8 cellular contexts compared by ENCODE assay signal in the genomic region with DNA sequence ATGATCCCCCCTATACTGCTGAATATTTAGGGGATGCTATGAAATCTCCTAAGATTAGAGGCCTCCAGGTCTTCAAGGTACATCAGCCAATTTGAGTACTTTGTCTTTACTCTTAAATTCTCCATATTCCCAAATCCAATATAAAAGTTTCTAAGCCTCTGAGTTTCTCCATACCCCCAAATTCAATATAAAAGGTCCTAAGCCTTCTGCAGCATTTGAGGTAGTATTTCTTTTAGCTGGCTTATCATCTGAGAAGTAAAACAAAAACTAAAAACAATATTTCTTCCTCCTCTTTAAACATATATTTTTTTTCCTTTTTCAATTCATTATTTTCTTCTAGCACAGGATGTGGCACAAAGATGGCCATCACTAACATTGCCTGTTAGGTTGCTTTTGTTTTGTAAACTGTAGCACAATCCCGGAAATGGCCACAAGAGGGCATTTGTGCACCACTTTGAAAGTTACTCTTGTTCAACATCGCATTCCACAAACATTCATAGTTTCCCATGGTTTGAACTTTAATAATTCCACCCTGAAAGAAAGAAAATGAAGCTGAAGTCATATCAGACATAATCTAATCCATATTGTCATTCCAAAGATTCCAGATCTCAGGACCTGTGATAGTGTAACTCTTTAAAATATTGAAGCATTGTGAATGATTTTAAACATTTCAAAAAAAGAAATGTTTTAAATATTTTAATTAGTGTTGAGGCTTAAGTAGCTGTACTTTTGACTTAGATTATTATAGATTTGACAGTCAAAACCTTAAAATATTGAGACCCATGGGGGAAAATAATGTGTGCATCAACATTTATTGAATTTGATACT. TPM values are rescaled to one million over a fixed set of nuclear protein-coding genes. Genes with fewer than 3 reads are reported as not detected.
DNase-seq lines count a peak whose midpoint lies in the region; ATAC-seq and TF ChIP-seq lines count a peak whose summit lies in the region.

No MANE protein-coding gene starts in this region.

- intact Hi-C loops in CD8-positive, alpha-beta T cell (cut with DNase I, micrococcal nuclease) = loop anchor here (5.0 kb wide), 1 partner anchor 875 kb away; no protein-coding TSS in a partner anchor

- H3K27me3 ChIP-seq in CD8-positive, alpha-beta T cell (ENCODE audit: insufficient read depth, low read length) = no peaks in the 10 kb centered on the region

- H3K4me1 ChIP-seq in CD8-positive, alpha-beta T cell (ENCODE audit: insufficient read depth, low read length) = no peaks in the 10 kb centered on the region

- TF ChIP-seq CTCF in CD8-positive, alpha-beta T cell (IDR thresholded peaks at IDR 0.05) = peak; percentile 83
- peak; percentile 88 for TF ChIP-seq CTCF in progenitor cell of endocrine pancreas (IDR thresholded peaks at IDR 0.05; ENCODE audit: unreplicated experiment)

- no peak overlapping the region for H3K27ac ChIP-seq in CD8-positive, alpha-beta T cell (ENCODE audit: low read depth, low read length)

- H3K4me1 Mint-ChIP-seq in CD8-positive, alpha-beta T cell (ENCODE audit: low read depth) = peaks cover 4% of the 10 kb centered on the region
- H3K4me1 Mint-ChIP-seq in progenitor cell of endocrine pancreas (ENCODE audit: low read depth) = peaks cover 18% of the 10 kb centered on the region

- H3K4me3 Mint-ChIP-seq in CD8-positive, alpha-beta T cell = no peak overlapping the region
- H3K4me3 Mint-ChIP-seq in progenitor cell of endocrine pancreas (ENCODE audit: low read depth) = no peak overlapping the region

- H3K9me3 ChIP-seq in CD8-positive, alpha-beta T cell (ENCODE audit: low read length) = no peaks in the 10 kb centered on the region

- CTCF ChIA-PET in CD8-positive, alpha-beta T cell (lab: Charles Lee) = interaction anchor here (0.6 to 1.8 kb wide), 16 partner anchors 9 to 424 kb away, joined by 3 to 8 read pairs (median 3); no protein-coding TSS in a partner anchor

- peaks cover 17% of the 10 kb centered on the region for H3K27me3 Mint-ChIP-seq in CD8-positive, alpha-beta T cell (ENCODE audit: low read depth)
- no peaks in the 10 kb centered on the region for H3K27me3 Mint-ChIP-seq in progenitor cell of endocrine pancreas

- H3K9me3 Mint-ChIP-seq in CD8-positive, alpha-beta T cell = no peaks in the 10 kb centered on the region
- peaks cover 4% of the 10 kb centered on the region for H3K9me3 Mint-ChIP-seq in progenitor cell of endocrine pancreas (ENCODE audit: low read depth)

- no peaks in the 10 kb centered on the region for H3K36me3 Mint-ChIP-seq in CD8-positive, alpha-beta T cell
- H3K36me3 Mint-ChIP-seq in progenitor cell of endocrine pancreas (ENCODE audit: insufficient read depth) = peaks cover 1% of the 10 kb centered on the region

- no peaks in the 10 kb centered on the region for H3K36me3 ChIP-seq in CD8-positive, alpha-beta T cell (ENCODE audit: insufficient read depth, low read length)

- DNase-seq in CD8-positive, alpha-beta T cell = peak in 5 of 7 experiments; percentile 1 to 40 (median 10)
- DNase-seq in NCI-H510A (lab: John Stamatoyannopoulos, UW) (peak; percentile 5), glomerular endothelial cell (ENCODE audit: extremely low read depth, low read depth, low spot score) (peak; percentile 67), progenitor cell of endocrine pancreas (ENCODE audit: low spot score, unreplicated experiment) (peak; percentile 53), 8988T (no peak)
- DNase-seq in activated effector memory CD4-positive, alpha-beta T cell treated with anti-CD3 and anti-CD28 coated beads, Interleukin-2, amount 50 U/mL, for 16 hours = peak; percentile 66

- peak; percentile 40 for ATAC-seq in CD8-positive, alpha-beta T cell
- ATAC-seq in GM18517 (IDR thresholded peaks at IDR 0.05; ENCODE audit: unreplicated experiment) (peak; percentile 91), HG03060 (IDR thresholded peaks at IDR 0.05; ENCODE audit: low read depth, unreplicated experiment) (peak; percentile 73)

- no peak overlapping the region for H3K4me3 ChIP-seq in CD8-positive, alpha-beta T cell (ENCODE audit: low read depth, low read length)

- POLR2A ChIA-PET in CD8-positive, alpha-beta T cell (lab: Charles Lee) = no interaction called here

- H3K27ac Mint-ChIP-seq in CD8-positive, alpha-beta T cell = no peak overlapping the region
- no peak overlapping the region for H3K27ac Mint-ChIP-seq in progenitor cell of endocrine pancreas

RNA-seq across cellular contexts. Expression of a gene that starts 21.0 kb away (rescaled TPM):
- not detected for total RNA-seq in CD8-positive, alpha-beta T cell
- total RNA-seq in glomerular endothelial cell (not detected in 2 replicates), progenitor cell of endocrine pancreas (not detected in 2 replicates)

RNA-seq across cellular contexts. Expression of a gene that starts 26.0 kb away (rescaled TPM):
- not detected for total RNA-seq in CD8-positive, alpha-beta T cell
- total RNA-seq in glomerular endothelial cell (not detected in 2 replicates), progenitor cell of endocrine pancreas (3,409 and 3,546 TPM in 2 replicates)

RNA-seq across cellular contexts. Expression of a gene that starts 48.8 kb away (rescaled TPM):
- total RNA-seq in CD8-positive, alpha-beta T cell = not detected
- total RNA-seq in glomerular endothelial cell (not detected in 2 replicates), progenitor cell of endocrine pancreas (not detected in 2 replicates)

Comparison
In these comparisons a context has a peak if more than half of its experiments do, and no peak if none do; other contexts are left out.
1. ATAC-seq: peak in every context shown above with its lines; median percentile 91 in GM18517; 73 in HG03060; 40 in CD8-positive, alpha-beta T cell.
2. RNA of a gene that starts 26.0 kb away (total RNA-seq): 3,409 to 3,546 TPM in progenitor cell of endocrine pancreas; not detected in CD8-positive, alpha-beta T cell and not detected in glomerular endothelial cell; every median in the first group is over 1,000 times any median in the second.